Comparison of ENCODE assay signal across 8 cellular contexts in the genomic region with DNA sequence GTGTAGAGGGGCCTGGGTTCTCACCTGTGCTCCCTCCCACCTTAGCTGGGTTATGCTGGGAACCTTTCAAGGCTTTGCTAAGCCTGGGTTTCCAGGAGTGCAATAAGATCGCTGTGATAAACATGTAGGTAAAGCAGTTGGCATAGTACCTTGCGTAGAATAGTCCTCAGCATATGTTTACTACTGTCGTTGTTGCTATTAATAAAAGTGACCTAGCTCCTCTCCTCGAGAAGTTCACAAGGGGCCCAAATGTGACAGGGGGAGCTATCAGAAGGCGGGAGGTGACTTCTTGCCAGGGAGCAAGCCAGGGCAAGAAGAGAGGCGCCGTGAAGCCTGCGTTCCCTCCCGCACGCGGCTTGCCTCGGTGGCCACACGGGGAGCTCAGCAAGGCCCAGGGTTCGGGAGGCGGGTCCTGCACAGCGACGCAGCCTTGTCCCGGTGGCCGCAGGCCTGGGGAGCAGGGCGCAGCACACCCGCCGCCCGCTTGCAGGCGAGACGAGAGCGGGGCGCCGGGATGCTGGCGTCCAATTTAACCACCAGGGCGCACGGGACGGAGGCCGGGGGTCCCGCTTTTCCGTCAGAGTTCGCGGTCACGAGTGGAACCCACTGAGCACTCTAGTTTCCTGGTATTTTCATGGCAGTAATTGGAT.
DNase-seq lines count a peak whose midpoint lies in the region; ATAC-seq lines count a peak whose summit lies in the region.

No MANE protein-coding gene starts in this region.

- peak overlapping the region; percentile 59 for H3K27ac ChIP-seq in caudate nucleus (ENCODE audit: low read depth, low read length)

- ATAC-seq in GM18498 (IDR thresholded peaks at IDR 0.05; ENCODE audit: unreplicated experiment) (peak; percentile 28), HG02870 (IDR thresholded peaks at IDR 0.05; ENCODE audit: unreplicated experiment) (peak; percentile 25), left lobe of liver (peak; percentile 56), HG03175 (IDR thresholded peaks at IDR 0.05; ENCODE audit: unreplicated experiment) (no peak)
- peak; percentile 21 for ATAC-seq in stimulated activated naive CD8-positive, alpha-beta T cell treated with anti-CD3 and anti-CD28 coated beads, Interleukin-15, Interleukin-2, amounts not matched to agents 100 U/mL and 50 U/mL, for 24 hours

- DNase-seq in AG20443 (ENCODE audit: low spot score) (peak; percentile 58), NOMO-1 (lab: John Stamatoyannopoulos, UW; ENCODE audit: unreplicated experiment in 2 of 2) (peak; percentile 60 to 68), caudate nucleus (lab: John Stamatoyannopoulos, UW) (peak in 28 of 61 donors; percentile 9 to 77 (median 49)), left lobe of liver (ENCODE audit: low spot score) (no peak)
- peak; percentile 33 for DNase-seq in stimulated activated naive CD8-positive, alpha-beta T cell treated with anti-CD3 and anti-CD28 coated beads, Interleukin-15, Interleukin-2, amounts not matched to agents 100 U/mL and 50 U/mL, for 24 hours
